Comparison of ENCODE assay signal across 14 cellular contexts in genomic region chr3:50268276-50268675, GRCh38. TPM values are rescaled to one million over a fixed set of nuclear protein-coding genes. Genes with fewer than 3 reads are reported as not detected.
DNase-seq lines count a peak whose midpoint lies in the region; ATAC-seq and TF ChIP-seq lines count a peak whose summit lies in the region.
"Had no signal": no experiment of that assay in that cellular context is flagged by ENCODE, and none has a peak within 500 bp of the region (broad histone marks: within the 10 kb centered on the region; RNA-seq: fewer than 3 reads in every experiment).

No MANE protein-coding gene starts in this region.

- H3K79me2 ChIP-seq in neural progenitor cell (ENCODE audit: low read depth) = no peaks in the 10 kb centered on the region

- TF ChIP-seq EP300 in esophagus muscularis mucosa (IDR thresholded peaks at IDR 0.05) = no peak

- H3K4me3 Mint-ChIP-seq in neural progenitor cell (peak overlapping the region; percentile 22), type B pancreatic cell (peak overlapping the region; percentile 72)
- H3K4me3 Mint-ChIP-seq: activated T-cell treated with anti-CD3 and anti-CD28 coated beads, Interleukin-2, amount 50 U/mL, for 72 hours; stimulated activated memory B cell treated with anti-CD40 and anti-IgM and Interleukin-4, amounts not matched to agents 10 μg/mL and 1 μg/mL and 100 μg/mL, for 72 hours had no signal

- peaks cover 11% of the 10 kb centered on the region for H3K27me3 Mint-ChIP-seq in neural progenitor cell (ENCODE audit: insufficient read depth, low read depth)
- H3K27me3 Mint-ChIP-seq in type B pancreatic cell = peaks cover 4% of the 10 kb centered on the region

- TF ChIP-seq POLR2A in adrenal gland (IDR thresholded peaks at IDR 0.05) = no peak
- TF ChIP-seq POLR2A in esophagus muscularis mucosa (IDR thresholded peaks at IDR 0.05; ENCODE audit: low read depth) = no peak

- H3F3A ChIP-seq in neural progenitor cell (ENCODE audit: low read depth) = peaks cover 36% of the 10 kb centered on the region

- DNase-seq in adrenal gland (no peak), esophagus muscularis mucosa (ENCODE audit: extremely low spot score) (no peak), neural progenitor cell (ENCODE audit: low spot score) (no peak), type B pancreatic cell (ENCODE audit: extremely low spot score, unreplicated experiment) (no peak), NCI-H446 (lab: John Stamatoyannopoulos, UW) (no peak)
- DNase-seq in activated CD4-positive, CD25-positive, alpha-beta regulatory T cell treated with anti-CD3 and anti-CD28 coated beads, Interleukin-2, amount 50 U/mL, for 72 hours = no peak
- DNase-seq: activated CD4-positive, alpha-beta T cell treated with anti-CD3 and anti-CD28 coated beads for 4 hours; activated T-cell treated with anti-CD3 and anti-CD28 coated beads, Interleukin-2, amount 50 U/mL, for 72 hours; NCI-H187; SW 1271 had no signal

- no peak overlapping the region for H3K4me3 ChIP-seq in adrenal gland
- peak overlapping the region; percentile 55 to 74 (median 63) for H3K4me3 ChIP-seq in esophagus muscularis mucosa
- H3K4me3 ChIP-seq in neural progenitor cell = no peak overlapping the region

- no peak overlapping the region for H3K9ac ChIP-seq in neural progenitor cell

- 35 to 50% (median 47%) methylated on average over 3 of the region's 3 CpGs for WGBS in adrenal gland, 4 donors
- 43% methylated on average over 3 of the region's 3 CpGs for WGBS in esophagus muscularis mucosa

- H3K36me3 Mint-ChIP-seq in neural progenitor cell (no peaks in the 10 kb centered on the region), type B pancreatic cell (peaks cover 3% of the 10 kb centered on the region)
- H3K36me3 Mint-ChIP-seq: stimulated activated memory B cell treated with anti-CD40 and anti-IgM and Interleukin-4, amounts not matched to agents 10 μg/mL and 1 μg/mL and 100 μg/mL, for 72 hours had no signal

- H3K27ac ChIP-seq in adrenal gland (peak overlapping the region in 4 of 5 donors; percentile 87 to 97 (median 91)), esophagus muscularis mucosa (replicated peaks in 1 of 4) (peak overlapping the region; percentile 93 to 100 (median 96)), neural progenitor cell (no peak overlapping the region)

- no peaks in the 10 kb centered on the region for H3K9me3 ChIP-seq in adrenal gland (replicated peaks in 1 of 3)
- H3K9me3 ChIP-seq in esophagus muscularis mucosa = no peaks in the 10 kb centered on the region
- no peaks in the 10 kb centered on the region for H3K9me3 ChIP-seq in neural progenitor cell (ENCODE audit: low read depth)

- H3K36me3 ChIP-seq in adrenal gland (replicated peaks in 1 of 2) = no peaks in the 10 kb centered on the region
- no peaks in the 10 kb centered on the region for H3K36me3 ChIP-seq in esophagus muscularis mucosa
- H3K36me3 ChIP-seq in neural progenitor cell = no peaks in the 10 kb centered on the region

- no peaks in the 10 kb centered on the region for H3K9me3 Mint-ChIP-seq in neural progenitor cell
- no peaks in the 10 kb centered on the region for H3K9me3 Mint-ChIP-seq in type B pancreatic cell
- H3K9me3 Mint-ChIP-seq: activated T-cell treated with anti-CD3 and anti-CD28 coated beads, Interleukin-2, amount 50 U/mL, for 72 hours; stimulated activated memory B cell treated with anti-CD40 and anti-IgM and Interleukin-4, amounts not matched to agents 10 μg/mL and 1 μg/mL and 100 μg/mL, for 72 hours had no signal

- H3K27ac Mint-ChIP-seq in neural progenitor cell = peak overlapping the region; percentile 19
- H3K27ac Mint-ChIP-seq in type B pancreatic cell = peak overlapping the region; percentile 85
- H3K27ac Mint-ChIP-seq: activated T-cell treated with anti-CD3 and anti-CD28 coated beads, Interleukin-2, amount 50 U/mL, for 72 hours; stimulated activated memory B cell treated with anti-CD40 and anti-IgM and Interleukin-4, amounts not matched to agents 10 μg/mL and 1 μg/mL and 100 μg/mL, for 72 hours had no signal

- intact Hi-C loops in adrenal gland (cut with DNase I) (no loop called here), esophagus muscularis mucosa (cut with DNase I) (no loop called here)

- ATAC-seq in HG03196 (IDR thresholded peaks at IDR 0.05; ENCODE audit: unreplicated experiment) = no peak
- ATAC-seq: activated T-cell treated with anti-CD3 and anti-CD28 coated beads, Interleukin-2, amount 50 U/mL, for 72 hours; stimulated activated memory B cell treated with anti-CD40 and anti-IgM and Interleukin-4, amounts not matched to agents 10 μg/mL and 1 μg/mL and 100 μg/mL, for 72 hours had no signal

- H3K27me3 ChIP-seq in adrenal gland (no peaks in the 10 kb centered on the region), esophagus muscularis mucosa (peaks cover 0 to 2% (median 0%) of the 10 kb centered on the region in 4 donors), neural progenitor cell (peaks cover 6% of the 10 kb centered on the region)

- H4K20me1 ChIP-seq in neural progenitor cell (ENCODE audit: low read depth) = no peaks in the 10 kb centered on the region

- TF ChIP-seq CTCF in adrenal gland (IDR thresholded peaks at IDR 0.05) = no peak
- no peak for TF ChIP-seq CTCF in esophagus muscularis mucosa (IDR thresholded peaks at IDR 0.05)
- no peak for TF ChIP-seq CTCF in neural progenitor cell (IDR thresholded peaks at IDR 0.05)
- TF ChIP-seq CTCF in type B pancreatic cell (conservative IDR thresholded peaks at IDR 0.05) = no peak

- peaks cover 68% of the 10 kb centered on the region for H3K4me1 Mint-ChIP-seq in neural progenitor cell
- H3K4me1 Mint-ChIP-seq in type B pancreatic cell (ENCODE audit: unreplicated experiment) = peaks cover 42% of the 10 kb centered on the region

- H2AFZ ChIP-seq in neural progenitor cell (replicated peaks) = no peak overlapping the region

- H3K4me1 ChIP-seq in adrenal gland (replicated peaks in 1 of 2) = peaks cover 63 to 65% of the 10 kb centered on the region in 2 donors
- peaks cover 61 to 93% (median 78%) of the 10 kb centered on the region in 4 donors for H3K4me1 ChIP-seq in esophagus muscularis mucosa
- peaks cover 55% of the 10 kb centered on the region for H3K4me1 ChIP-seq in neural progenitor cell

- no peak overlapping the region for H3K4me2 ChIP-seq in neural progenitor cell

RNA-seq across cellular contexts. Expression of gene SEMA3B, which starts 0.7 kb away (rescaled TPM):
- 100 to 1,000 TPM in 7 of 8 donors, 10 to 100 TPM in 1; 81.7 to 468 (median 224) TPM for total RNA-seq in adrenal gland
- polyA plus RNA-seq in adrenal gland = 100 to 1,000 TPM; 159 to 496 (median 451) TPM
- total RNA-seq in esophagus muscularis mucosa = 10 to 100 TPM; 37.4 to 66.6 (median 46.4) TPM
- 0.80 and 8.6 TPM in 2 replicates for total RNA-seq in neural progenitor cell (ENCODE audit: low replicate concordance)
- 18.4 and 34.8 TPM in 2 replicates for total RNA-seq in type B pancreatic cell (ENCODE audit: low replicate concordance)

RNA-seq across cellular contexts. Expression of gene LSMEM2, which starts 10.6 kb away (rescaled TPM):
- under 1 TPM in 3 of 8 donors, not detected in 5; 0.36 to 0.76 (median 0.60) TPM for total RNA-seq in adrenal gland
- under 1 TPM; 0.09 to 0.64 (median 0.47) TPM for polyA plus RNA-seq in adrenal gland
- not detected for total RNA-seq in esophagus muscularis mucosa
- 0.37 TPM in 1 of 2 replicates, not detected in the other for total RNA-seq in neural progenitor cell (ENCODE audit: low replicate concordance)
- total RNA-seq in type B pancreatic cell (ENCODE audit: low replicate concordance) = not detected in 2 replicates
- total RNA-seq: epithelial cell of proximal tubule had no signal
- polyA plus RNA-seq: neural cell had no signal

RNA-seq across cellular contexts. Expression of gene IFRD2, which starts 24.0 kb away (rescaled TPM):
- total RNA-seq in adrenal gland = 10 to 100 TPM; 44.9 to 96.3 (median 55.2) TPM
- polyA plus RNA-seq in adrenal gland = 100 to 1,000 TPM in 2 of 3 donors, 10 to 100 TPM in 1; 55.9 to 182 (median 144) TPM
- total RNA-seq in esophagus muscularis mucosa = 100 to 1,000 TPM in 1 of 4 donors, 10 to 100 TPM in 3; 49.4 to 106 (median 85.8) TPM
- total RNA-seq in neural progenitor cell (ENCODE audit: low replicate concordance) = 26.4 and 45.6 TPM in 2 replicates
- total RNA-seq in type B pancreatic cell (ENCODE audit: low replicate concordance) = 60.9 and 80.5 TPM in 2 replicates

RNA-seq across cellular contexts. Expression of gene HYAL3, which starts 30.9 kb away (rescaled TPM):
- total RNA-seq in adrenal gland (1 to 10 TPM; 1.7 to 5.4 (median 3.4) TPM), esophagus muscularis mucosa (1 to 10 TPM; 2.1 to 6.7 (median 3.4) TPM), neural progenitor cell (ENCODE audit: low replicate concordance) (2.2 and 4.9 TPM in 2 replicates), type B pancreatic cell (ENCODE audit: low replicate concordance) (2.9 and 4.0 TPM in 2 replicates)
- polyA plus RNA-seq in adrenal gland = 1 to 10 TPM; 2.5 to 6.8 (median 3.2) TPM

RNA-seq across cellular contexts. Expression of gene NAA80, which starts 30.9 kb away (rescaled TPM):
- total RNA-seq in adrenal gland (10 to 100 TPM in 6 of 8 donors, 1 to 10 TPM in 2; 9.8 to 17.9 (median 11.0) TPM), esophagus muscularis mucosa (1 to 10 TPM; 6.8 to 9.5 (median 8.0) TPM), neural progenitor cell (ENCODE audit: low replicate concordance) (10.1 and 21.8 TPM in 2 replicates), type B pancreatic cell (ENCODE audit: low replicate concordance) (12.9 and 13.0 TPM in 2 replicates)
- polyA plus RNA-seq in adrenal gland = 10 to 100 TPM in 2 of 3 donors, 1 to 10 TPM in 1; 6.0 to 19.8 (median 14.0) TPM

Comparison
In these comparisons a context has a peak if more than half of its experiments do, and no peak if none do; other contexts are left out.
1. H3K4me3 ChIP-seq: peak in esophagus muscularis mucosa (4 of 4); none in adrenal gland (0 of 4) and neural progenitor cell (single experiment).